ENCODE assay signal across 8 cellular contexts in genomic region chr7:5695037-5695708, GRCh38.
A peak's percentile ranks its signal among the peaks of the same experiment; 100 is the strongest.
DNase-seq lines count a peak whose midpoint lies in the region; ATAC-seq and TF ChIP-seq lines count a peak whose summit lies in the region.

No MANE protein-coding gene starts in this region.

- TF ChIP-seq POLR2A in esophagus squamous epithelium (IDR thresholded peaks at IDR 0.05) (peak in 3 of 4 donors; percentile 18 to 87 (median 71)), prostate gland (IDR thresholded peaks at IDR 0.05) (peak; percentile 27)

- CTCF ChIA-PET in Caco-2 (lab: Charles Lee): interaction anchor here (1.2 kb wide), 1 partner anchor 206 kb away, joined by 3 read pairs; no protein-coding TSS in a partner anchor

- DNase-seq in NOMO-1 treated with DMSO at 0.1 percent for 48 hours (lab: John Stamatoyannopoulos, UW; ENCODE audit: unreplicated experiment) (peak; percentile 32), NOMO-1 treated with dmso at 0.1 percent for 144 hours (lab: John Stamatoyannopoulos, UW; ENCODE audit: unreplicated experiment) (no peak), esophagus squamous epithelium (lab: John Stamatoyannopoulos, UW) (no peak), prostate gland (ENCODE audit: low spot score) (no peak), upper lobe of right lung (no peak), Caco-2 (no peak)
- peak; percentile 31 to 68 for DNase-seq in activated CD8-positive, alpha-beta memory T cell treated with anti-CD3 and anti-CD28 coated beads for 4 hours (ENCODE audit: low read depth in 2 of 2)

- peaks cover 22% of the 10 kb centered on the region for H3K36me3 Mint-ChIP-seq in Caco-2 (ENCODE audit: insufficient read depth, unreplicated experiment)

- no peak overlapping the region for H3K4me3 Mint-ChIP-seq in Caco-2 (ENCODE audit: unreplicated experiment)

- intact Hi-C loops in esophagus squamous epithelium (cut with DNase I): no loop called here
- intact Hi-C loops in prostate gland (cut with DNase I): no loop called here
- intact Hi-C loops in upper lobe of right lung (cut with DNase I): no loop called here
- intact Hi-C loops in Caco-2 (cut with micrococcal nuclease; ENCODE audit: unreplicated experiment): no loop called here

- BruUV-seq in Caco-2 (replicated peaks; lab: Mats Ljungman, UMichigan): no TSS peak

- H3K36me3 ChIP-seq in esophagus squamous epithelium (peaks cover 0 to 20% (median 0%) of the 10 kb centered on the region in 3 donors), prostate gland (no peaks in the 10 kb centered on the region), upper lobe of right lung (no peaks in the 10 kb centered on the region), Caco-2 (ENCODE audit: control insufficient read depth, insufficient read depth, low read length) (no peaks in the 10 kb centered on the region; the same call in 1 of the 2 replicates)

- H3K27ac ChIP-seq in esophagus squamous epithelium (peak overlapping the region; percentile 50 to 96 (median 84)), prostate gland (peak overlapping the region; percentile 69 to 73), upper lobe of right lung (peak overlapping the region; percentile 77)

- H3K27ac Mint-ChIP-seq in Caco-2 (ENCODE audit: unreplicated experiment): no peak overlapping the region

- H3K9me3 Mint-ChIP-seq in Caco-2 (ENCODE audit: unreplicated experiment): no peaks in the 10 kb centered on the region

- no peaks in the 10 kb centered on the region for H3K27me3 ChIP-seq in esophagus squamous epithelium
- H3K27me3 ChIP-seq in prostate gland (replicated peaks; ENCODE audit: insufficient read depth): no peaks in the 10 kb centered on the region
- H3K27me3 ChIP-seq in upper lobe of right lung: no peaks in the 10 kb centered on the region
- no peaks in the 10 kb centered on the region for H3K27me3 ChIP-seq in Caco-2 (replicated peaks; ENCODE audit: control insufficient read depth, insufficient read depth, low read length)

- H3K4me1 ChIP-seq in esophagus squamous epithelium (peaks cover 70 to 100% (median 77%) of the 10 kb centered on the region in 3 donors), prostate gland (replicated peaks) (peaks cover 45% of the 10 kb centered on the region), upper lobe of right lung (peaks cover 82% of the 10 kb centered on the region), Caco-2 (peaks cover 32% of the 10 kb centered on the region)

- POLR2A ChIA-PET in Caco-2 (lab: Charles Lee): interaction anchor here (0.5 kb wide), 1 partner anchor 11 kb away, joined by 10 read pairs; no protein-coding TSS in a partner anchor

- 43 to 65% methylated on average over 11 to 18 of the region's 19 CpGs for WGBS in esophagus squamous epithelium, 2 donors
- WGBS in prostate gland: 56% methylated on average over 19 of the region's 19 CpGs

- H3K9me3 ChIP-seq in esophagus squamous epithelium (no peaks in the 10 kb centered on the region), prostate gland (no peaks in the 10 kb centered on the region), upper lobe of right lung (no peaks in the 10 kb centered on the region), Caco-2 (no peaks in the 10 kb centered on the region)

- TF ChIP-seq CTCF in esophagus squamous epithelium (IDR thresholded peaks at IDR 0.05) (no peak), prostate gland (IDR thresholded peaks at IDR 0.05) (no peak), upper lobe of right lung (IDR thresholded peaks at IDR 0.05) (no peak), Caco-2 (IDR thresholded peaks at IDR 0.05; ENCODE audit: insufficient read depth in 1 of 2, low read depth in 1 of 2, low read length in 1 of 2, severe bottlenecking in 1 of 2, unreplicated experiment in 1 of 2) (no peak)

- peaks cover 26% of the 10 kb centered on the region for H3K4me1 Mint-ChIP-seq in Caco-2 (ENCODE audit: low read depth, unreplicated experiment)

- ATAC-seq in HG03571 (IDR thresholded peaks at IDR 0.05; ENCODE audit: unreplicated experiment): peak; percentile 35
- peak; percentile 5 for ATAC-seq in upper lobe of right lung

- H3K4me3 ChIP-seq in esophagus squamous epithelium: peak overlapping the region; percentile 4 to 63 (median 31)
- no peak overlapping the region for H3K4me3 ChIP-seq in prostate gland
- H3K4me3 ChIP-seq in upper lobe of right lung: peak overlapping the region; percentile 25
- H3K4me3 ChIP-seq in Caco-2 (ENCODE audit: low read depth, low read length): no peak overlapping the region

- no peaks in the 10 kb centered on the region for H3K27me3 Mint-ChIP-seq in Caco-2 (ENCODE audit: insufficient read depth, unreplicated experiment)

Comparison
In these comparisons a context has a peak if more than half of its experiments do, and no peak if none do; other contexts are left out.
1. DNase-seq: peak in NOMO-1 treated with DMSO at 0.1 percent for 48 hours (single experiment) and activated CD8-positive, alpha-beta memory T cell treated with anti-CD3 and anti-CD28 coated beads for 4 hours (2 of 2); none in NOMO-1 treated with dmso at 0.1 percent for 144 hours (single experiment), esophagus squamous epithelium (single experiment), prostate gland (single experiment), upper lobe of right lung (single experiment) and Caco-2 (0 of 2).
2. H3K4me3 ChIP-seq: peak in esophagus squamous epithelium (4 of 4) and upper lobe of right lung (single experiment); none in prostate gland (0 of 2) and Caco-2 (single experiment).
3. Peak in every context shown above with its lines, with median percentiles within 50 percentile points of each other: H3K27ac ChIP-seq.